8 cellular contexts compared by ENCODE assay signal in the genomic region with DNA sequence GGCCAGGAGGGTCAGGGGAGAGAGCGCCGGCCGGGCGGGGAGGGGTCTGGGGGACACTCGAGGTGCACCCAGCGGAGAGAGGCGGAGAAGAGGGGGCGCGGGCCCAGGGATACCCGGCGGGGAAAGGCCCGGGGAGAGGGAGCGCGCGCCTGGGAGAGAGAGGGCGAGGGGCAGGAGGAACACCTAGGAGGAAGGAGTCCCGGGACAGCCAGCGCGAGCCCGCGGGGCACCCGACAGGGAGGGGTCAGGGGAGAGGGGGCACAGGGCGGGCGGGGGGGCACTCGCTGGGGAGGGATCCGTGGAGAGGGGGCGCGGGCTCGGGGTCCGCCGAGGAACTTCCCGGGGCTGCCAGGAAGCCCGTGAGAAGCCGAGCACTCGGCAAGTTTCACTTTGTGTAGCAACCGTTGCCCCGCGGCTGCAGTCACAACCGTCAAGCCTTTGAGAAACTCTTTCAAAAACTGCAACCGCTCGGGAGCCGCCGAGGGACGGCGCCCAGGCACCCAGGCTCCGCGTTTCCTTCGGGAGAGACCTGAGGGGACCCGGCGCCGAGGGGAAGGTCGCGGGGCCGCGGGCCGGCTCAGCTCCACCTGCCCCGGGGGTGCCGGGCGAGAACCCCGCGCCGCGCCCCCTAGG. TPM values are rescaled to one million over a fixed set of nuclear protein-coding genes. Genes with fewer than 3 reads are reported as not detected.
DNase-seq lines count a peak whose midpoint lies in the region; ATAC-seq and TF ChIP-seq lines count a peak whose summit lies in the region.

No MANE protein-coding gene starts in this region.

- no peaks in the 10 kb centered on the region for H3K27me3 Mint-ChIP-seq in mesothelial cell of epicardium (ENCODE audit: low read depth)

- DNase-seq in SHP77 (lab: John Stamatoyannopoulos, UW), result peak; percentile 8 to 33
- no peak for DNase-seq in SHP77 treated with DMSO at 0.1 percent for 48 hours (lab: John Stamatoyannopoulos, UW)
- DNase-seq in NCI-H526 treated with DMSO at 0.1 percent for 48 hours (lab: John Stamatoyannopoulos, UW), result peak; percentile 25
- peak; percentile 22 to 41 for DNase-seq in activated CD8-positive, alpha-beta memory T cell treated with anti-CD3 and anti-CD28 coated beads for 4 hours (ENCODE audit: low read depth in 2 of 2)
- DNase-seq in mesothelial cell of epicardium (ENCODE audit: low spot score in 2 of 2, unreplicated experiment in 2 of 2), result peak; percentile 59 to 75
- DNase-seq in stimulated activated CD8-positive, alpha-beta memory T cell treated with anti-CD3 and anti-CD28 coated beads, Interleukin-4, amount 100 ng/mL, for 24 hours (ENCODE audit: low read depth), result peak; percentile 39

- no peaks in the 10 kb centered on the region for H3K4me1 ChIP-seq in endocrine pancreas (ENCODE audit: control insufficient read depth, insufficient read depth, low read length)

- no peaks in the 10 kb centered on the region for H3K9me3 ChIP-seq in endocrine pancreas (ENCODE audit: control insufficient read depth, low read length)

- no peaks in the 10 kb centered on the region for H3K9me3 Mint-ChIP-seq in mesothelial cell of epicardium

- peak overlapping the region; percentile 90 for H3K27ac Mint-ChIP-seq in mesothelial cell of epicardium

- peaks cover 3% of the 10 kb centered on the region for H3K36me3 Mint-ChIP-seq in mesothelial cell of epicardium

- H3K4me3 ChIP-seq in endocrine pancreas (ENCODE audit: control insufficient read depth, insufficient read depth, low read length), result no peak overlapping the region

- H3K9ac ChIP-seq in endocrine pancreas (ENCODE audit: control insufficient read depth, insufficient read depth, low read length), result peak overlapping the region; percentile 69

- no peak for TF ChIP-seq CTCF in mesothelial cell of epicardium (IDR thresholded peaks at IDR 0.05; ENCODE audit: unreplicated experiment)

- peak overlapping the region; percentile 99 for H3K4me3 Mint-ChIP-seq in mesothelial cell of epicardium

- peak; percentile 30 for ATAC-seq in HG02938 (IDR thresholded peaks at IDR 0.05; ENCODE audit: unreplicated experiment)

- peaks cover 40% of the 10 kb centered on the region for H3K4me1 Mint-ChIP-seq in mesothelial cell of epicardium

- H3K27me3 ChIP-seq in endocrine pancreas (ENCODE audit: control insufficient read depth, insufficient read depth, low read length), result no peaks in the 10 kb centered on the region

- no peaks in the 10 kb centered on the region for H3K36me3 ChIP-seq in endocrine pancreas (ENCODE audit: control insufficient read depth, insufficient read depth, low read length)

RNA-seq across cellular contexts. Expression of a gene that starts 0.5 kb away (rescaled TPM):
- total RNA-seq in mesothelial cell of epicardium, result 195 to 208 TPM (median 204 TPM) in 3 replicates
